2 cellular contexts compared by ENCODE assay signal in the genomic region with DNA sequence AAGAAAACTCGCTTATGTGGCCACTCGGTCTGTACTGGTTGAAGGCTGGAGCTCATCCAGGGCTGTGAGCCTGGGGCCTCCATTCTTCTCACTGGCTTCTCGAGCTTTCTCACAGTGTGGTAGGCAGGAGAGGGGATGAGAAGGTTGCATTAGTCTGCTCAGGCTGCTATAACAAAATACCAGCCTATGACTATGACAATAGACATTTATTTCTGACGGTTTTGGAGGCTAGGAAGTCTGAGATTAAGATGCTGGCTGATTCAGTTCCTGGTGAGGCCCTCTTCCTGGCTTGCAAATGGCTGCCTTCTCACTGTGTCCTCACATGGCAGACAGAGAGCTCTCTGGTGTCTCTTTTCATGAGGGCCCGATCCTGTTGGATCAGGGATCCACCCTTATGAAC.
TF ChIP-seq lines count a peak whose summit lies in the region.

No MANE protein-coding gene starts in this region.

TF ChIP-seq in IMR-90, 13 proteins besides CTCF, POLR2A, EP300 and RAD21:
- TF ChIP-seq RCOR1 (IDR thresholded peaks at IDR 0.05; ENCODE audit: insufficient replicate concordance, low read length) = no peak
- TF ChIP-seq MAFK (IDR thresholded peaks at IDR 0.05; ENCODE audit: low read depth, low read length) = no peak
- TF ChIP-seq MAZ (IDR thresholded peaks at IDR 0.05; ENCODE audit: borderline replicate concordance, low read depth, low read length) = no peak
- TF ChIP-seq RFX5 (IDR thresholded peaks at IDR 0.05; ENCODE audit: low read depth, low read length) = no peak
- no peak for TF ChIP-seq BHLHE40 (IDR thresholded peaks at IDR 0.05; ENCODE audit: low read depth, low read length)
- TF ChIP-seq, protein P1, sequence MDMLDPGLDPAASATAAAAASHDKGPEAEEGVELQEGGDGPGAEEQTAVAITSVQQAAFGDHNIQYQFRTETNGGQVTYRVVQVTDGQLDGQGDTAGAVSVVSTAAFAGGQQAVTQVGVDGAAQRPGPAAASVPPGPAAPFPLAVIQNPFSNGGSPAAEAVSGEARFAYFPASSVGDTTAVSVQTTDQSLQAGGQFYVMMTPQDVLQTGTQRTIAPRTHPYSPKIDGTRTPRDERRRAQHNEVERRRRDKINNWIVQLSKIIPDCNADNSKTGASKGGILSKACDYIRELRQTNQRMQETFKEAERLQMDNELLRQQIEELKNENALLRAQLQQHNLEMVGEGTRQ (IDR thresholded peaks at IDR 0.05; ENCODE audit: low read depth, low read length) = no peak
- TF ChIP-seq SMC3 (IDR thresholded peaks at IDR 0.05; ENCODE audit: low read depth, low read length) = no peak

TF ChIP-seq in K562, 482 proteins besides CTCF, POLR2A, EP300 and RAD21:
- TF ChIP-seq NELFE (IDR thresholded peaks at IDR 0.05; ENCODE audit: insufficient read depth, insufficient read length) (no peak), MBD2 (IDR thresholded peaks at IDR 0.05; ENCODE audit: borderline replicate concordance, low read depth) (no peak), CGGBP1 (CRISPR knock-in tag; IDR thresholded peaks at IDR 0.05) (no peak), ZBTB9 (CRISPR knock-in tag; IDR thresholded peaks at IDR 0.05) (no peak), SMC3 (conservative IDR thresholded peaks at IDR 0.05; ENCODE audit: insufficient read depth, low read depth, low read length) (no peak), TFAP4 (CRISPR knock-in tag; IDR thresholded peaks at IDR 0.05; ENCODE audit: borderline replicate concordance) (no peak), TRIM25 (IDR thresholded peaks at IDR 0.05; ENCODE audit: borderline replicate concordance) (no peak), STAT5A (IDR thresholded peaks at IDR 0.05; ENCODE audit: borderline replicate concordance, low read length) (no peak), EP400 (IDR thresholded peaks at IDR 0.05) (no peak), MYC (IDR thresholded peaks at IDR 0.05; ENCODE audit: low read depth, low read length) (no peak), MYC (CRISPR knock-in tag; IDR thresholded peaks at IDR 0.05; ENCODE audit: borderline replicate concordance, low read depth) (no peak), PRPF4 (IDR thresholded peaks at IDR 0.05; ENCODE audit: insufficient read depth, low read depth, low read length, poor library complexity, severe bottlenecking) (no peak), ZNF212 (CRISPR knock-in tag; IDR thresholded peaks at IDR 0.05) (no peak), YY1 (IDR thresholded peaks at IDR 0.05; ENCODE audit: borderline replicate concordance in 1 of 3, control insufficient read depth in 1 of 3, extremely low read depth in 1 of 3, insufficient read depth in 3 of 3, insufficient read length in 1 of 3, insufficient replicate concordance in 2 of 3, low read depth in 1 of 3, low read length in 2 of 3) (peak in 1 of 3 experiments; percentile 54), RBM34 (IDR thresholded peaks at IDR 0.05; ENCODE audit: borderline replicate concordance, insufficient read depth, low read length) (no peak), HOXB6 (CRISPR knock-in tag; IDR thresholded peaks at IDR 0.05; ENCODE audit: borderline replicate concordance) (no peak), ZNF12 (CRISPR knock-in tag; IDR thresholded peaks at IDR 0.05) (peak; percentile 72), PHB2 (IDR thresholded peaks at IDR 0.05; ENCODE audit: low read depth) (no peak), ZNF589 (CRISPR knock-in tag; IDR thresholded peaks at IDR 0.05; ENCODE audit: low read depth) (no peak)
